ENCODE assay signal across 8 cellular contexts in genomic region chr7:33895025-33895804, GRCh38. TPM values are rescaled to one million over a fixed set of nuclear protein-coding genes. Genes with fewer than 3 reads are reported as not detected.
DNase-seq lines count a peak whose midpoint lies in the region; TF ChIP-seq lines count a peak whose summit lies in the region.

No MANE protein-coding gene starts in this region.

- intact Hi-C loops in cardiac septum (cut with DNase I), result loop anchor here (5.0 kb wide), 1 partner anchor 138 kb away; no protein-coding TSS in a partner anchor

- H3K4me1 Mint-ChIP-seq in HFFc6 (ENCODE audit: low read depth), result peaks cover 23% of the 10 kb centered on the region
- peaks cover 6% of the 10 kb centered on the region for H3K4me1 Mint-ChIP-seq in activated naive CD8-positive, alpha-beta T cell treated with anti-CD3 and anti-CD28 coated beads for 36 hours

- no peak overlapping the region for H3K4me2 ChIP-seq in SU-DHL-6 (ENCODE audit: low read depth, low read length, poor library complexity, severe bottlenecking)

- H3K9me3 Mint-ChIP-seq in HFFc6, result no peaks in the 10 kb centered on the region
- H3K9me3 Mint-ChIP-seq in activated naive CD8-positive, alpha-beta T cell treated with anti-CD3 and anti-CD28 coated beads for 36 hours, result no peaks in the 10 kb centered on the region

- H3K36me3 ChIP-seq in SU-DHL-6 (ENCODE audit: low read length), result no peaks in the 10 kb centered on the region

- H3K4me3 ChIP-seq in GM12875 (ENCODE audit: low read depth, low read length) (no peak overlapping the region), SU-DHL-6 (ENCODE audit: insufficient read depth, low read length, poor library complexity, severe bottlenecking) (no peak overlapping the region)

- peak overlapping the region; percentile 40 for H3K4me3 Mint-ChIP-seq in HFFc6
- no peak overlapping the region for H3K4me3 Mint-ChIP-seq in activated naive CD8-positive, alpha-beta T cell treated with anti-CD3 and anti-CD28 coated beads for 36 hours

- H3K79me2 ChIP-seq in SU-DHL-6 (ENCODE audit: insufficient read depth, low read length), result no peaks in the 10 kb centered on the region

- no peaks in the 10 kb centered on the region for H3K36me3 Mint-ChIP-seq in HFFc6 (ENCODE audit: low read depth)
- no peaks in the 10 kb centered on the region for H3K36me3 Mint-ChIP-seq in activated naive CD8-positive, alpha-beta T cell treated with anti-CD3 and anti-CD28 coated beads for 36 hours

- no peaks in the 10 kb centered on the region for H3K9me3 ChIP-seq in SU-DHL-6 (ENCODE audit: insufficient read depth, low read length)

- no peaks in the 10 kb centered on the region for H4K20me1 ChIP-seq in SU-DHL-6 (ENCODE audit: low read depth, low read length)

- DNase-seq in HFFc6 (peak; percentile 76), NCI-H1092 (lab: John Stamatoyannopoulos, UW) (peak; percentile 80), cardiac septum (ENCODE audit: low spot score) (peak; percentile 91), retina (peak; percentile 93), OCI-M2 (lab: John Stamatoyannopoulos, UW; ENCODE audit: unreplicated experiment) (no peak)
- peak; percentile 78 for DNase-seq in activated naive CD8-positive, alpha-beta T cell treated with anti-CD3 and anti-CD28 coated beads for 36 hours

- H3K27ac Mint-ChIP-seq in HFFc6, result no peak overlapping the region
- no peak overlapping the region for H3K27ac Mint-ChIP-seq in activated naive CD8-positive, alpha-beta T cell treated with anti-CD3 and anti-CD28 coated beads for 36 hours

- no peaks in the 10 kb centered on the region for H3K9me2 ChIP-seq in SU-DHL-6 (replicated peaks; ENCODE audit: insufficient read depth, low read length)

- no peak overlapping the region for H3K9ac ChIP-seq in SU-DHL-6 (ENCODE audit: low read length)

- H2AFZ ChIP-seq in SU-DHL-6 (ENCODE audit: low read depth, low read length, severe bottlenecking), result no peak overlapping the region

- TF ChIP-seq CTCF in GM12875 (IDR thresholded peaks at IDR 0.05; ENCODE audit: borderline replicate concordance, insufficient read depth, low read depth, low read length), result peak; percentile 94
- TF ChIP-seq CTCF in HFFc6 (IDR thresholded peaks at IDR 0.05), result peak; percentile 91
- TF ChIP-seq CTCF in SU-DHL-6 (IDR thresholded peaks at IDR 0.05; ENCODE audit: insufficient read depth, low read length, poor library complexity, severe bottlenecking), result peak; percentile 94

- 0 out of 2 replicates have a peak, but pooled peaks cover 4% of the 10 kb centered on the region for H3K27me3 ChIP-seq in SU-DHL-6 (ENCODE audit: low read length)

- peaks cover 3% of the 10 kb centered on the region; the same call in 1 of the 2 replicates for H3K27me3 Mint-ChIP-seq in HFFc6 (ENCODE audit: insufficient read depth)
- H3K27me3 Mint-ChIP-seq in activated naive CD8-positive, alpha-beta T cell treated with anti-CD3 and anti-CD28 coated beads for 36 hours, result peaks cover 58% of the 10 kb centered on the region

- no peaks in the 10 kb centered on the region for H3F3A ChIP-seq in SU-DHL-6 (ENCODE audit: insufficient read depth)

- no peak overlapping the region for H3K27ac ChIP-seq in SU-DHL-6 (ENCODE audit: low read depth, low read length)

RNA-seq across cellular contexts. Expression of gene BMPER, which starts 10.1 kb away (rescaled TPM):
- 10 to 100 TPM in 4 of 6 experiments, 1 to 10 TPM in 2; 9.4 to 13.5 (median 11.1) TPM for total RNA-seq in HFFc6 (2021; fragmentation: NEBNext Ultra II Directional; extraction: Animal tissue kit (Norgen Biotek cat#: 25700))
- total RNA-seq in activated naive CD8-positive, alpha-beta T cell treated with anti-CD3 and anti-CD28 coated beads for 36 hours, result not detected
- total RNA-seq in cardiac septum, result 1.9 TPM
